In the genomic region with DNA sequence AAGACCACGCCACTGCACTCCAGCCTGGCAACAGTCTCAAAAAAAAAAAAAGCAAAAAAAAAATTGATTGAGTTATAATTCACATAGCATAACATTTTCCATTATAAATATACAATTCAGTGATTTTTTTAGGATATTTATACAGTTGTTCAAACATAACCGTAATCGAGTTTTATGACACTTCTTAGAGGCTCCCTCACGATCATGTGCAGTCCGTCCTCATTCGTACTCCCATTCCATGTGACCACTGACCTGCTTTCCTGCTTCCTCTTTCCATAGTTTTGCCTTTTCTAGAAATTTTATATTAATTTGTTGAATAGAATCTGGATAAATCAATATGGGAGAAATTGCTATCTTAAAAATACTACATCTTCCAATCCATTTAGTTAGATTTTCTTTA, we compare ENCODE assay signal across 9 cellular contexts.
"Had no signal": no experiment of that assay in that cellular context is flagged by ENCODE, and none has a peak within 500 bp of the region (broad histone marks: within the 10 kb centered on the region; RNA-seq: fewer than 3 reads in every experiment).

No MANE protein-coding gene starts in this region.

- H2AFZ ChIP-seq: GM23248 had no signal

- H3K4me2 ChIP-seq: KMS-11 had no signal

- H3K4me3 ChIP-seq: GM23248, HAP-1 had no signal

- DNase-seq: GM23248, GOT3, H7, Karpas-422, KBM-7 had no signal

- H3K27ac ChIP-seq: GM23248, HL-60, KMS-11 had no signal

- H3K9me3 ChIP-seq: HAP-1 had no signal

- H3K9ac ChIP-seq: GM23248, KMS-11 had no signal

- H3K36me3 ChIP-seq: HAP-1 had no signal

- ATAC-seq: HepG2 had no signal
